Comparison of ENCODE assay signal across 17 cellular contexts in the genomic region with DNA sequence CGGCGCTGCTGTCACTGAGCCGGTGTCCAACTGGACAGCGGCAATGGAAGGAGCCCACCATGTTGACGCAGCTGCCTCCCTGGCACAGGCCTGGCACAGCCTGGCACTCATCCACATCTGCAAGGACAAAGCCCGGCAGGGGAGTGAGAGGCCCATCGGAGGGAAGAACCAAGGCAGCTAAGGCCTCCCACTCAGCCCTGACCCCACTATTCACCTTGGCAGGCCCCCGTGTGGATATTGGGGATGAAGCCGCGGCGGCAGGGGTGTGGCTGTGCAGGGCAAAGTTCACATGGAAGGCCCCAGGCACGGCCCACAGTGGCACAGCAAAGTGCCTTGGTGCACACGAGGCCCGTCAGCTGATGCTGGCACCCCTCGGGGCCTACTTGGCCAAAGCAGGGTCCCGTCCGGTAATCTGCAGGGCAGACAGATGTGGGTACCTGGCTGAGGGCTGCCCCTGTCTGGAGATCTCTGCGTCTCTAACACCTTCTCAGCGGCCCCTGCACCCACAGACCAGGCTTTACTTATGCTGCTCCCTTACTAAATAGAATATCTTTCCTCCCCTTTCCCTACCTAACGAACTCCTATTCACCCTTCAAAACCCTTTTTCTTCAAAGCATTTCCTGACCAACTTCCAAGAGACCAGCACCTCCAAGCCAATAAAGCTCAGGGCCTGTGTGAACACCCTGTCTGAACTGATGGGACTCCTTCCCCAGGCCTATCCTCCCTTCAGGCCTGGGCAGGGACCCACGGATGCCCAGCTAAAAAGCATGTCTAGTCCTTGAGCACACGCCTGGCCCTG. TPM values are rescaled to one million over a fixed set of nuclear protein-coding genes. Genes with fewer than 3 reads are reported as not detected.
DNase-seq lines count a peak whose midpoint lies in the region; ATAC-seq and TF ChIP-seq lines count a peak whose summit lies in the region.
"Had no signal": no experiment of that assay in that cellular context is flagged by ENCODE, and none has a peak within 500 bp of the region (broad histone marks: within the 10 kb centered on the region; RNA-seq: fewer than 3 reads in every experiment).

No MANE protein-coding gene starts in this region.

- no peak overlapping the region for H3T11ph ChIP-seq in H9 (ENCODE audit: low read length)

- H2BK20ac ChIP-seq in H9 (ENCODE audit: low read depth, low read length, poor library complexity, severe bottlenecking): no peak overlapping the region

- no peak overlapping the region for H4K91ac ChIP-seq in H9 (ENCODE audit: insufficient read length, low read depth, low read length)

- no peak overlapping the region for H4K5ac ChIP-seq in H9 (ENCODE audit: insufficient read length, low read depth, low read length)

- no peaks in the 10 kb centered on the region for H3K27me3 Mint-ChIP-seq in H9 (ENCODE audit: low read depth)
- H3K27me3 Mint-ChIP-seq in activated CD8-positive, alpha-beta T cell treated with anti-CD3 and anti-CD28 coated beads, Interleukin-2, amount 10 ng/mL, durations not matched to agents 7 days and 5 days (ENCODE audit: low read depth): peaks cover 14% of the 10 kb centered on the region

- no peak for DNase-seq in H9
- peak; percentile 28 for DNase-seq in SK-N-SH
- no peak for DNase-seq in hepatocyte (ENCODE audit: low spot score)
- DNase-seq in osteoblast (ENCODE audit: insufficient read length, low spot score, missing footprints): peak; percentile 69
- DNase-seq in SW 1271 (lab: John Stamatoyannopoulos, UW): no peak
- no peak for DNase-seq in activated naive CD4-positive, alpha-beta T cell treated with Interleukin-2 at 50 U/mL for 16 hours
- DNase-seq in activated CD8-positive, alpha-beta T cell treated with anti-CD3 and anti-CD28 coated beads, Interleukin-2, amount 10 ng/mL, durations not matched to agents 7 days and 5 days: no peak
- DNase-seq in activated T-cell treated with anti-CD3 and anti-CD28 coated beads for 4 hours: no peak
- DNase-seq: NCI-H1436 treated with DMSO at 0.1 percent for 48 hours, NCI-H2081 treated with DMSO at 0.1 percent for 48 hours, NCI-H510A treated with DMSO at 0.1 percent for 48 hours, Peyer's patch, Right ventricle myocardium superior had no signal

- peaks cover 6% of the 10 kb centered on the region for H3K23me2 ChIP-seq in H9 (ENCODE audit: insufficient read length, low read depth, low read length, poor library complexity, severe bottlenecking)

- H3K9me2 ChIP-seq in SK-N-SH (no peaks in the 10 kb centered on the region), hepatocyte (replicated peaks; ENCODE audit: insufficient read depth) (no peaks in the 10 kb centered on the region)

- H3K4me2 ChIP-seq in H9 (ENCODE audit: insufficient read depth, insufficient read length, low read length) (no peak overlapping the region), SK-N-SH (no peak overlapping the region), hepatocyte (peak overlapping the region; percentile 23), osteoblast (ENCODE audit: insufficient read depth, low read length) (no peak overlapping the region)

- no peak overlapping the region; the same call in 1 of the 2 replicates for H3K14ac ChIP-seq in H9 (ENCODE audit: insufficient read depth, low read length)

- no peak overlapping the region for H2AK5ac ChIP-seq in H9 (ENCODE audit: insufficient read length, low read length)

- H2BK120ac ChIP-seq in H9 (ENCODE audit: low read depth, low read length, poor library complexity, severe bottlenecking): no peak overlapping the region

- peaks cover 17 to 41% (median 31%) of the 10 kb centered on the region in 3 experiments; a peak in 6 of 7 replicates for H3K36me3 Mint-ChIP-seq in H9 (ENCODE audit: insufficient read depth in 1 of 3, low read depth in 3 of 3)
- no peaks in the 10 kb centered on the region for H3K36me3 Mint-ChIP-seq in activated CD8-positive, alpha-beta T cell treated with anti-CD3 and anti-CD28 coated beads, Interleukin-2, amount 10 ng/mL, durations not matched to agents 7 days and 5 days (ENCODE audit: low read depth)

- no peak overlapping the region for H2AFZ ChIP-seq in H9 (ENCODE audit: low read length)
- no peak overlapping the region for H2AFZ ChIP-seq in SK-N-SH (ENCODE audit: low read depth)
- H2AFZ ChIP-seq in hepatocyte: no peak overlapping the region
- H2AFZ ChIP-seq in osteoblast (ENCODE audit: low read length): no peak overlapping the region

- H3K9me3 Mint-ChIP-seq in H9: no peaks in the 10 kb centered on the region
- no peaks in the 10 kb centered on the region for H3K9me3 Mint-ChIP-seq in activated CD8-positive, alpha-beta T cell treated with anti-CD3 and anti-CD28 coated beads, Interleukin-2, amount 10 ng/mL, durations not matched to agents 7 days and 5 days (ENCODE audit: insufficient read depth)

- H3K18ac ChIP-seq in H9 (ENCODE audit: insufficient read length, low read depth, low read length): no peak overlapping the region

- H2BK15ac ChIP-seq in H9 (ENCODE audit: low read depth, low read length): no peak overlapping the region

- ATAC-seq in activated CD8-positive, alpha-beta T cell treated with anti-CD3 and anti-CD28 coated beads, Interleukin-2, amount 10 ng/mL, durations not matched to agents 7 days and 5 days: no peak

- POLR2A ChIA-PET in SK-N-SH (lab: Yijun Ruan, JAX): no interaction called here
- POLR2A ChIA-PET in activated CD8-positive, alpha-beta T cell treated with anti-CD3 and anti-CD28 coated beads, Interleukin-2, amount 10 ng/mL, durations not matched to agents 7 days and 5 days (lab: Charles Lee): interaction anchor here (0.5 kb wide), 1 partner anchor 435 kb away, joined by 3 read pairs; the partner anchor contains the start of gene MYO1F

- H3K27ac Mint-ChIP-seq in H9: peak overlapping the region; percentile 34 to 86 (median 53); a peak in 5 of 7 replicates
- no peak overlapping the region for H3K27ac Mint-ChIP-seq in activated CD8-positive, alpha-beta T cell treated with anti-CD3 and anti-CD28 coated beads, Interleukin-2, amount 10 ng/mL, durations not matched to agents 7 days and 5 days

- no peaks in the 10 kb centered on the region for H3F3A ChIP-seq in SK-N-SH (replicated peaks; ENCODE audit: insufficient read depth)

- H3K56ac ChIP-seq in H9 (ENCODE audit: insufficient read length, low read depth, low read length): no peak overlapping the region

- 93% methylated on average over 1 of the region's 22 CpGs for WGBS in H9 (ENCODE audit: extremely low coverage, insufficient read length, low lambda C conversion rate)
- WGBS in SK-N-SH (ENCODE audit: low lambda C conversion rate): 88% methylated on average over 12 of the region's 22 CpGs
- WGBS in hepatocyte (ENCODE audit: low lambda C conversion rate, missing lambda C conversion rate): 86% methylated on average over 22 of the region's 22 CpGs

- no peaks in the 10 kb centered on the region for H3K36me3 ChIP-seq in SK-N-SH (replicated peaks in 1 of 2; ENCODE audit: control insufficient read depth in 1 of 2, insufficient read depth in 2 of 2, low read length in 1 of 2)
- no peaks in the 10 kb centered on the region for H3K36me3 ChIP-seq in hepatocyte (replicated peaks; ENCODE audit: insufficient read depth, low read depth)
- H3K36me3 ChIP-seq in osteoblast (ENCODE audit: insufficient read depth, low read length): no peaks in the 10 kb centered on the region
- H3K36me3 ChIP-seq: Peyer's patch had no signal

- TF ChIP-seq CTCF in H9 (conservative IDR thresholded peaks at IDR 0.05) (no peak), SK-N-SH (IDR thresholded peaks at IDR 0.05) (no peak), hepatocyte (IDR thresholded peaks at IDR 0.05; ENCODE audit: poor library complexity) (no peak), osteoblast (IDR thresholded peaks at IDR 0.05; ENCODE audit: extremely low read depth, low read depth, low read length) (no peak)

- H3K4me3 ChIP-seq in SK-N-SH (ENCODE audit: low read depth in 2 of 2, low read length in 1 of 2) (no peak overlapping the region), hepatocyte (no peak overlapping the region), osteoblast (ENCODE audit: insufficient read depth, low read length) (no peak overlapping the region)
- H3K4me3 ChIP-seq: Peyer's patch had no signal

- no peaks in the 10 kb centered on the region for H3K79me1 ChIP-seq in H9 (ENCODE audit: insufficient read depth, low read depth, low read length, poor library complexity, severe bottlenecking)

- no peak for TF ChIP-seq RAD21 in SK-N-SH (IDR thresholded peaks at IDR 0.05; ENCODE audit: low read length)

- H3K4me1 ChIP-seq in H9 (ENCODE audit: insufficient read depth, low read length): no peaks in the 10 kb centered on the region
- H3K4me1 ChIP-seq in SK-N-SH (ENCODE audit: control insufficient read depth in 1 of 2, insufficient read depth in 2 of 2, low read depth in 1 of 2, low read length in 1 of 2): no peaks in the 10 kb centered on the region; a peak in 1 of 4 replicates
- H3K4me1 ChIP-seq in hepatocyte (ENCODE audit: insufficient read depth): peaks cover 15% of the 10 kb centered on the region
- H3K4me1 ChIP-seq in osteoblast (ENCODE audit: insufficient read depth, low read length): peaks cover 3% of the 10 kb centered on the region
- H3K4me1 ChIP-seq: Peyer's patch had no signal

- H3K9ac ChIP-seq in H9 (ENCODE audit: extremely low read depth, insufficient read length, low read length) (no peak overlapping the region), SK-N-SH (no peak overlapping the region)

- no peak overlapping the region for H2BK5ac ChIP-seq in H9 (ENCODE audit: insufficient read length, low read length)

- no peak overlapping the region for H3K23ac ChIP-seq in H9 (ENCODE audit: insufficient read length, low read depth, low read length)

- no peak overlapping the region for H3K4ac ChIP-seq in H9 (ENCODE audit: low read depth, low read length)

- no peak overlapping the region for H3K27ac ChIP-seq in H9 (ENCODE audit: insufficient read length, low read depth, low read length)
- H3K27ac ChIP-seq in SK-N-SH (ENCODE audit: low read depth in 2 of 2, low read length in 1 of 2): no peak overlapping the region
- peak overlapping the region; percentile 93 for H3K27ac ChIP-seq in hepatocyte
- no peak overlapping the region for H3K27ac ChIP-seq in osteoblast (ENCODE audit: low read depth, low read length)
- H3K27ac ChIP-seq: C4-2B, HL-60, Peyer's patch had no signal

- no peak overlapping the region for H2BK12ac ChIP-seq in H9 (ENCODE audit: insufficient read length, low read depth, low read length)

- no peak overlapping the region for H3K4me3 Mint-ChIP-seq in H9
- no peak overlapping the region for H3K4me3 Mint-ChIP-seq in activated CD8-positive, alpha-beta T cell treated with anti-CD3 and anti-CD28 coated beads, Interleukin-2, amount 10 ng/mL, durations not matched to agents 7 days and 5 days

- no peak for TF ChIP-seq EP300 in SK-N-SH (IDR thresholded peaks at IDR 0.05; ENCODE audit: borderline replicate concordance in 1 of 2, low read depth in 1 of 2, low read length in 1 of 2)

- CTCF ChIA-PET in SK-N-SH (lab: Yijun Ruan, JAX): interaction anchor here (0.6 to 1.7 kb wide), 4 partner anchors 10 to 140 kb away, joined by 3 to 4 read pairs (median 3); no protein-coding TSS in a partner anchor
- CTCF ChIA-PET in activated CD8-positive, alpha-beta T cell treated with anti-CD3 and anti-CD28 coated beads, Interleukin-2, amount 10 ng/mL, durations not matched to agents 7 days and 5 days (lab: Charles Lee): interaction anchor here (0.7 to 1.5 kb wide), 2 partner anchors 112 to 140 kb away, joined by 3 read pairs; no protein-coding TSS in a partner anchor

- no peak overlapping the region for H4K8ac ChIP-seq in H9 (replicated peaks; ENCODE audit: insufficient read length, low read depth, low read length)

- H3K4me1 Mint-ChIP-seq in H9: peaks cover 9 to 21% of the 10 kb centered on the region in 2 experiments
- no peaks in the 10 kb centered on the region for H3K4me1 Mint-ChIP-seq in activated CD8-positive, alpha-beta T cell treated with anti-CD3 and anti-CD28 coated beads, Interleukin-2, amount 10 ng/mL, durations not matched to agents 7 days and 5 days (ENCODE audit: low read depth)

- H3K79me2 ChIP-seq in H9 (ENCODE audit: insufficient read depth, low read length): no peaks in the 10 kb centered on the region
- no peaks in the 10 kb centered on the region for H3K79me2 ChIP-seq in SK-N-SH (ENCODE audit: insufficient read depth)
- no peaks in the 10 kb centered on the region for H3K79me2 ChIP-seq in hepatocyte
- H3K79me2 ChIP-seq in osteoblast (ENCODE audit: insufficient read depth, low read length): no peaks in the 10 kb centered on the region

- no peaks in the 10 kb centered on the region for H3K27me3 ChIP-seq in H9 (ENCODE audit: insufficient read depth, low read length)
- H3K27me3 ChIP-seq in SK-N-SH (ENCODE audit: insufficient read depth): peaks cover 5% of the 10 kb centered on the region; the same call in 1 of the 2 replicates
- H3K27me3 ChIP-seq in hepatocyte: no peaks in the 10 kb centered on the region
- peaks cover 5% of the 10 kb centered on the region for H3K27me3 ChIP-seq in osteoblast (ENCODE audit: insufficient read depth, low read length)
- H3K27me3 ChIP-seq: Peyer's patch had no signal

- H4K20me1 ChIP-seq in H9 (ENCODE audit: control insufficient read depth, insufficient read depth, insufficient read length) (no peaks in the 10 kb centered on the region), SK-N-SH (ENCODE audit: insufficient read depth) (no peaks in the 10 kb centered on the region), hepatocyte (ENCODE audit: insufficient read depth, poor library complexity, severe bottlenecking) (no peaks in the 10 kb centered on the region), osteoblast (ENCODE audit: insufficient read depth, low read length) (no peaks in the 10 kb centered on the region)

- H3K9me3 ChIP-seq in H9 (ENCODE audit: control insufficient read depth, low read depth, low read length): no peaks in the 10 kb centered on the region
- H3K9me3 ChIP-seq in SK-N-SH: no peaks in the 10 kb centered on the region
- no peaks in the 10 kb centered on the region for H3K9me3 ChIP-seq in hepatocyte (ENCODE audit: low read depth)
- no peaks in the 10 kb centered on the region for H3K9me3 ChIP-seq in osteoblast (ENCODE audit: low read depth, low read length)
- H3K9me3 ChIP-seq: Peyer's patch had no signal

RNA-seq across cellular contexts. Expression of gene FBN3, which starts 7.5 kb away (rescaled TPM):
- total RNA-seq in H9 (2021): 24.9 and 31.0 TPM in 2 replicates
- not detected in 2 replicates for polyA plus RNA-seq in SK-N-SH (2012; rRNA removed)
- polyA plus RNA-seq in SK-N-SH (2012; cell fraction: cytosol; rRNA removed): not detected in 2 replicates
- 0.04 and 0.20 TPM in 2 replicates for polyA plus RNA-seq in SK-N-SH (2012; cell fraction: nucleus; rRNA removed)
- 9.4 and 11.5 TPM in 2 replicates for total RNA-seq in hepatocyte
- polyA plus RNA-seq in hepatocyte: 6.4 and 7.5 TPM in 2 replicates
- not detected in 2 replicates for total RNA-seq in osteoblast
- total RNA-seq in activated CD8-positive, alpha-beta T cell treated with anti-CD3 and anti-CD28 coated beads, Interleukin-2, amount 10 ng/mL, durations not matched to agents 7 days and 5 days: under 1 TPM in 1 of 2 experiments, not detected in 1; 0.03 TPM
- total RNA-seq: Daoy, H4, Right ventricle myocardium superior had no signal

Comparison
In these comparisons a context has a peak if more than half of its experiments do, and no peak if none do; other contexts are left out.
1. DNase-seq: peak in SK-N-SH (single experiment) and osteoblast (single experiment); none in H9 (single experiment), hepatocyte (single experiment), SW 1271 (0 of 2), activated naive CD4-positive, alpha-beta T cell treated with Interleukin-2 at 50 U/mL for 16 hours (single experiment), activated CD8-positive, alpha-beta T cell treated with anti-CD3 and anti-CD28 coated beads, Interleukin-2, amount 10 ng/mL, durations not matched to agents 7 days and 5 days (single experiment) and activated T-cell treated with anti-CD3 and anti-CD28 coated beads for 4 hours (single experiment).
2. RNA of gene FBN3, which starts 7.5 kb away (total RNA-seq): 24.9 to 31.0 TPM in H9 and 9.4 to 11.5 TPM in hepatocyte; 0.03 TPM in activated CD8-positive, alpha-beta T cell treated with anti-CD3 and anti-CD28 coated beads, Interleukin-2, amount 10 ng/mL, durations not matched to agents 7 days and 5 days and not detected in osteoblast; every median in the first group is over 10 times any median in the second.